Comparison of ENCODE assay signal across 1 cellular context in the genomic region with DNA sequence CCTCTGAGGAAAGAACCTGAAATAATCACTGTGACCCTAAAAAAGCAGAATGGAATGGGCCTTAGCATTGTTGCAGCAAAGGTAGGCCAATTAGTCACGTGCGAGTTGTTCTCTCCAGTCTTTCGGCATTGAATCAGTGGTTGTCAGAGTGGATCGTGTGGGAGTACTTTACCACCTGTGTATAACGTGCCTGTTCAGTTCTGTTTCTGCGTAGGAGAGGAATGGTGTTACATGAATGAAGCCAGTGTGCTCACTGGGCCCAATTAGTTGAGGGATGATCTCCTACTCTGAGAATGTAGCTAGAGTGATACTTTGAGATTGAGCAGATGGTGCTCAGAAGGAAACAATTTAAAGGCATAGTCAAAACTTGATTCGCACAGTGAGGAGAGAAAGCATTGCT.
TF ChIP-seq lines count a peak whose summit lies in the region.

No MANE protein-coding gene starts in this region.

TF ChIP-seq in HEK293, 187 proteins besides CTCF, POLR2A, EP300 and RAD21 (continued from another document):
- TF ChIP-seq, protein P1, sequence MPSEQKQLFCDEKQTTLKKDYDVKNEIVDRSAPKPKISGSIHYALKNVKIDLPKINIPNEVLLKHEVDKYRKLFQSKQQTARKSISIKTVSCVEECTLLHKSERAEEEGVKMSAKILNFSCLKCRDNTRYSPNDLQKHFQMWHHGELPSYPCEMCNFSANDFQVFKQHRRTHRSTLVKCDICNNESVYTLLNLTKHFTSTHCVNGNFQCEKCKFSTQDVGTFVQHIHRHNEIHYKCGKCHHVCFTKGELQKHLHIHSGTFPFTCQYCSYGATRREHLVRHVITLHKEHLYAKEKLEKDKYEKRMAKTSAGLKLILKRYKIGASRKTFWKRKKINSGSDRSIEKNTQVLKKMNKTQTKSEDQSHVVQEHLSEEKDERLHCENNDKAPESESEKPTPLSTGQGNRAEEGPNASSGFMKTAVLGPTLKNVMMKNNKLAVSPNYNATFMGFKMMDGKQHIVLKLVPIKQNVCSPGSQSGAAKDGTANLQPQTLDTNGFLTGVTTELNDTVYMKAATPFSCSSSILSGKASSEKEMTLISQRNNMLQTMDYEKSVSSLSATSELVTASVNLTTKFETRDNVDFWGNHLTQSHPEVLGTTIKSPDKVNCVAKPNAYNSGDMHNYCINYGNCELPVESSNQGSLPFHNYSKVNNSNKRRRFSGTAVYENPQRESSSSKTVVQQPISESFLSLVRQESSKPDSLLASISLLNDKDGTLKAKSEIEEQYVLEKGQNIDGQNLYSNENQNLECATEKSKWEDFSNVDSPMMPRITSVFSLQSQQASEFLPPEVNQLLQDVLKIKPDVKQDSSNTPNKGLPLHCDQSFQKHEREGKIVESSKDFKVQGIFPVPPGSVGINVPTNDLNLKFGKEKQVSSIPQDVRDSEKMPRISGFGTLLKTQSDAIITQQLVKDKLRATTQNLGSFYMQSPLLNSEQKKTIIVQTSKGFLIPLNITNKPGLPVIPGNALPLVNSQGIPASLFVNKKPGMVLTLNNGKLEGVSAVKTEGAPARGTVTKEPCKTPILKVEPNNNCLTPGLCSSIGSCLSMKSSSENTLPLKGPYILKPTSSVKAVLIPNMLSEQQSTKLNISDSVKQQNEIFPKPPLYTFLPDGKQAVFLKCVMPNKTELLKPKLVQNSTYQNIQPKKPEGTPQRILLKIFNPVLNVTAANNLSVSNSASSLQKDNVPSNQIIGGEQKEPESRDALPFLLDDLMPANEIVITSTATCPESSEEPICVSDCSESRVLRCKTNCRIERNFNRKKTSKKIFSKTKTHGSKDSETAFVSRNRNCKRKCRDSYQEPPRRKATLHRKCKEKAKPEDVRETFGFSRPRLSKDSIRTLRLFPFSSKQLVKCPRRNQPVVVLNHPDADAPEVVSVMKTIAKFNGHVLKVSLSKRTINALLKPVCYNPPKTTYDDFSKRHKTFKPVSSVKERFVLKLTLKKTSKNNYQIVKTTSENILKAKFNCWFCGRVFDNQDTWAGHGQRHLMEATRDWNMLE (tag by site-specific recombination; conservative IDR thresholded peaks at IDR 0.05; ENCODE audit: low read depth) = no peak
- no peak for TF ChIP-seq ZNF792 (tag by site-specific recombination; IDR thresholded peaks at IDR 0.05)
